Comparison of ENCODE assay signal across 22 cellular contexts in genomic region chr2:54540194-54540593, GRCh38.
A peak's percentile ranks its signal among the peaks of the same experiment; 100 is the strongest.
DNase-seq lines count a peak whose midpoint lies in the region; ATAC-seq, FAIRE-seq and TF ChIP-seq lines count a peak whose summit lies in the region.
"Had no signal": no experiment of that assay in that cellular context is flagged by ENCODE, and none has a peak within 500 bp of the region (broad histone marks: within the 10 kb centered on the region; RNA-seq: fewer than 3 reads in every experiment).

No MANE protein-coding gene starts in this region.

- CTCF ChIA-PET in K562 (lab: Yijun Ruan, JAX; ENCODE audit: low intra/inter-chr PET ratio), result no interaction called here

- no peak for TF ChIP-seq POLR2A in K562 (conservative IDR thresholded peaks at IDR 0.05)

- H3K4me2 ChIP-seq in K562 (ENCODE audit: insufficient read depth, low read length), result no peak overlapping the region
- H3K4me2 ChIP-seq: GM23338 had no signal

- FAIRE-seq in K562 (lab: Jason Lieb, UNC), result no peak
- FAIRE-seq: D721Med had no signal

- POLR2A ChIA-PET in K562 (lab: Yijun Ruan, JAX), result interaction anchor here (0.8 to 1.1 kb wide), 2 partner anchors 9 to 19 kb away, joined by 5 read pairs; no protein-coding TSS in a partner anchor

- H3K9me3 ChIP-seq in cardiac muscle cell (ENCODE audit: low read depth) (no peaks in the 10 kb centered on the region), K562 (replicated peaks; ENCODE audit: control insufficient read depth, insufficient read depth, low read depth, low read length) (no peaks in the 10 kb centered on the region)

- no peaks in the 10 kb centered on the region for H3K9me1 ChIP-seq in K562 (ENCODE audit: control insufficient read depth, insufficient read depth, low read length)

- TF ChIP-seq EP300 in K562 (IDR thresholded peaks at IDR 0.05; ENCODE audit: low read length), result no peak

- no peak for ATAC-seq in Right ventricle myocardium superior (ENCODE audit: poor library complexity)
- ATAC-seq in K562, result peak; percentile 31; the same call in 1 of the 3 replicates
- no peak for ATAC-seq in GM19324 (IDR thresholded peaks at IDR 0.05; ENCODE audit: low FRiP score, unreplicated experiment)
- no peak for ATAC-seq in HG03175 (IDR thresholded peaks at IDR 0.05; ENCODE audit: unreplicated experiment)
- ATAC-seq in GM21515 (IDR thresholded peaks at IDR 0.05; ENCODE audit: unreplicated experiment), result no peak
- ATAC-seq: GM23338, Panc1 had no signal

- BruUV-seq in K562 (replicated peaks; lab: Mats Ljungman, UMichigan), result no TSS peak

- H3K4me3 ChIP-seq in cardiac muscle cell (no peak overlapping the region), K562 (no peak overlapping the region), fibroblast of the aortic adventitia (ENCODE audit: low read depth, low read length) (no peak overlapping the region)
- H3K4me3 ChIP-seq: GM23338 had no signal

- peaks cover 6% of the 10 kb centered on the region for H3K4me1 ChIP-seq in cardiac muscle cell (ENCODE audit: low read depth)
- H3K4me1 ChIP-seq in K562 (replicated peaks in 1 of 2; ENCODE audit: control insufficient read depth in 2 of 2, insufficient read depth in 2 of 2, low read length in 2 of 2), result no peaks in the 10 kb centered on the region

- H3K36me3 ChIP-seq in cardiac muscle cell (no peaks in the 10 kb centered on the region), K562 (ENCODE audit: control insufficient read depth, insufficient read depth, low read length) (no peaks in the 10 kb centered on the region)

- DNase-seq in cardiac muscle cell (ENCODE audit: low read depth in 1 of 2, low spot score in 1 of 2), result no peak
- no peak for DNase-seq in Right ventricle myocardium superior
- DNase-seq in K562 (ENCODE audit: extremely low read depth in 1 of 4, low spot score in 3 of 4), result no peak
- peak; percentile 65 for DNase-seq in fibroblast of the aortic adventitia (ENCODE audit: low read depth)
- DNase-seq in activated T-cell treated with anti-CD3 and anti-CD28 coated beads, Interleukin-2, amount 50 U/mL, for 1 hour, result no peak
- DNase-seq: H9, Karpas-422, NCI-H1092, NCI-H1417 treated with DMSO at 0.1 percent for 48 hours, NCI-H1694 treated with DMSO at 0.1 percent for 48 hours, NCI-H2081 treated with DMSO at 0.1 percent for 48 hours, NCI-H2171, NCI-H226, NCI-H510A, NCI-H69 had no signal

- intact Hi-C loops in Right ventricle myocardium superior (cut with DNase I), result no loop called here
- intact Hi-C loops in K562 (cut with micrococcal nuclease), result no loop called here

- H3K27ac ChIP-seq in cardiac muscle cell (peak overlapping the region; percentile 36), K562 (ENCODE audit: extremely low read depth, low read depth, low read length) (no peak overlapping the region)
- H3K27ac ChIP-seq: 22Rv1 had no signal

- TF ChIP-seq CTCF in cardiac muscle cell (IDR thresholded peaks at IDR 0.05; ENCODE audit: low read depth, low read length) (no peak), K562 (IDR thresholded peaks at IDR 0.05 in 2 of 3, conservative IDR thresholded peaks at IDR 0.05 in 1 of 3; ENCODE audit: insufficient read depth in 2 of 3, low read depth in 1 of 3, low read length in 3 of 3) (no peak), fibroblast of the aortic adventitia (IDR thresholded peaks at IDR 0.05; ENCODE audit: insufficient read depth, low read length) (no peak)

- no peaks in the 10 kb centered on the region for H3K27me3 ChIP-seq in cardiac muscle cell
- H3K27me3 ChIP-seq in K562 (ENCODE audit: control insufficient read depth in 2 of 2, insufficient read depth in 2 of 2, low read length in 2 of 2), result peaks cover 4 to 5% of the 10 kb centered on the region in 2 experiments; a peak in 2 of 5 replicates

- in situ Hi-C loops in K562 (cut with MboI), result no loop called here

- no peak for TF ChIP-seq RAD21 in K562 (CRISPR knock-in tag; conservative IDR thresholded peaks at IDR 0.05 in 1 of 2, IDR thresholded peaks at IDR 0.05 in 1 of 2)

- no peaks in the 10 kb centered on the region for H4K20me1 ChIP-seq in K562 (replicated peaks; ENCODE audit: control insufficient read depth, insufficient read depth, low read length)

- H3K9ac ChIP-seq in K562 (ENCODE audit: insufficient read depth in 1 of 2, low read depth in 2 of 2, low read length in 2 of 2), result no peak overlapping the region

- H3K79me2 ChIP-seq in K562 (ENCODE audit: control insufficient read depth, insufficient read depth, low read length), result no peaks in the 10 kb centered on the region

- H2AFZ ChIP-seq in K562 (ENCODE audit: low read depth, low read length), result 0 out of 2 replicates have a peak overlapping the region, but pooled peaks have one; percentile 28
- H2AFZ ChIP-seq: GM23338 had no signal

- WGBS in K562 (ENCODE audit: insufficient coverage, low coverage, missing lambda C conversion rate), result 10% methylated on average over 1 of the region's 1 CpG

TF ChIP-seq in K562, 482 proteins besides CTCF, POLR2A, EP300 and RAD21:
- TF ChIP-seq NCOA4 (IDR thresholded peaks at IDR 0.05; ENCODE audit: partially characterized antibody), result no peak
- no peak for TF ChIP-seq RREB1 (CRISPR knock-in tag; IDR thresholded peaks at IDR 0.05)
- no peak for TF ChIP-seq ID3 (CRISPR knock-in tag; IDR thresholded peaks at IDR 0.05)
- no peak for TF ChIP-seq ID3 (tag; IDR thresholded peaks at IDR 0.05)
- TF ChIP-seq ZBED1 (IDR thresholded peaks at IDR 0.05), result no peak
- no peak for TF ChIP-seq MBD1 (CRISPR knock-in tag; IDR thresholded peaks at IDR 0.05)
- TF ChIP-seq HEY1 (CRISPR knock-in tag; IDR thresholded peaks at IDR 0.05; ENCODE audit: borderline replicate concordance), result no peak
- no peak for TF ChIP-seq NFE2L1 (tag; IDR thresholded peaks at IDR 0.05; ENCODE audit: borderline replicate concordance, low read depth)
- TF ChIP-seq ZNF253 (CRISPR knock-in tag; conservative IDR thresholded peaks at IDR 0.05), result no peak
- TF ChIP-seq BRD4 (IDR thresholded peaks at IDR 0.05), result no peak
- no peak for TF ChIP-seq PML (IDR thresholded peaks at IDR 0.05; ENCODE audit: low read length)
- no peak for TF ChIP-seq TAF15 (IDR thresholded peaks at IDR 0.05; ENCODE audit: low read depth, low read length)
- no peak for TF ChIP-seq KDM4B (IDR thresholded peaks at IDR 0.05; ENCODE audit: borderline replicate concordance in 2 of 2, low read depth in 1 of 2)
- TF ChIP-seq TGIF2 (CRISPR knock-in tag; IDR thresholded peaks at IDR 0.05), result no peak
- no peak for TF ChIP-seq KHSRP (IDR thresholded peaks at IDR 0.05)
- TF ChIP-seq RHOXF2B (CRISPR knock-in tag; conservative IDR thresholded peaks at IDR 0.05), result no peak
